Comparison of ENCODE assay signal across 8 cellular contexts in the genomic region with DNA sequence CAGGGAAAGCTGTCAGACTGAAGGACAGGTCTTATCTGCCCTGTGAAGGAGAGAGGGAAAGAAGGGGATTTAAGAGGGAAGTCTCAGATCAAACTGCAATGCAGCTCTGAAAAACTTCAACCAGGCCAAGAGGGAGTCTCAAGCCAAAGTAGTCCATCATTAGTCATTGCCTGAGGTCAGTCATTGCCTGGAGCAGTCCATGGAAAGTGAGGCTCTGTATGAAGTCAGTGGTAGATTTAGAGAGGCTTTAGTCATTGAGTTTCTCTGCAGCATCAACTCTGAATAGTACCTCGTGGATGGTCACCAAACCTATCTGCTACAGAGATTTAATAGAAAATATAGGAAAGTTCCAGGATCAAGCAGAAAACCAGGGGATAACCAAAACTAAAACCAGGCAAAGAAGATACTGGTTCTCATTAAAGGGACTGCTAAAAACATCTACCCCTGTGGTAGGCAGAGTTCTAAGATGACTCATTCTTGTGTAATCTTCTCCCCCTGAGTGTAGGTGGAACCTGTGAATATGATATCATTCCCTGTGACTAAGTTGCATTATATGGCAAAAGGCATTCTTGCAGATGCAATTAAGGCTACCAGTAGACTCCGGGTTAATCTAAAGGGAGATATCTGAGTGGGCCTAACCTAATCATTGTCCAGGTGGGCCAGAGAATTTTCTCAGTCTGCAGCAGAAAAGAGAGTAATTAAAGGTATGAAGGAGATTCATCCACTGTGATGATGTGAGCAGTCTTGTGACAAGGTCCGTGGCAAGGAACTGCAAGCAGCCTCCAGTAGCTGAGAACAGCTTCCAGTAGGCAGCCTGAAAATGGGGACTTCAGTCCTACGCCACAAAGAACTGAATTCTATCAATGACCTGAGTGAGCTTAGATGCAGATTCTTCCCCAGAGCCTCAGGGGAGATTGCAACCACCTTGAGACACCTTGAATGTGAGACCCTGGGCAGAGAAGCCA.
DNase-seq lines count a peak whose midpoint lies in the region; ATAC-seq, FAIRE-seq and TF ChIP-seq lines count a peak whose summit lies in the region.

No MANE protein-coding gene starts in this region.

- TF ChIP-seq POLR2A in heart left ventricle (IDR thresholded peaks at IDR 0.05) (no peak), uterus (IDR thresholded peaks at IDR 0.05) (no peak)

- ATAC-seq in heart left ventricle (peak; percentile 15 to 89 (median 74)), HG03439 (IDR thresholded peaks at IDR 0.05; ENCODE audit: unreplicated experiment) (peak; percentile 71)

- no peak for TF ChIP-seq CTCF in heart left ventricle (IDR thresholded peaks at IDR 0.05)
- no peak for TF ChIP-seq CTCF in left ventricle myocardium inferior (IDR thresholded peaks at IDR 0.05; ENCODE audit: borderline replicate concordance)
- no peak for TF ChIP-seq CTCF in uterus (IDR thresholded peaks at IDR 0.05)

- H3K4me3 ChIP-seq in heart left ventricle (no peak overlapping the region), left ventricle myocardium inferior (no peak overlapping the region), uterus (no peak overlapping the region)

- peaks cover 0 to 17% (median 0%) of the 10 kb centered on the region in 12 donors for H3K4me1 ChIP-seq in heart left ventricle
- peaks cover 12% of the 10 kb centered on the region for H3K4me1 ChIP-seq in left ventricle myocardium inferior
- no peaks in the 10 kb centered on the region for H3K4me1 ChIP-seq in uterus

- H3K9me3 ChIP-seq in heart left ventricle (no peaks in the 10 kb centered on the region), left ventricle myocardium inferior (replicated peaks) (no peaks in the 10 kb centered on the region), uterus (no peaks in the 10 kb centered on the region)

- H3K27ac ChIP-seq in heart left ventricle (peak overlapping the region in 3 of 12 donors; percentile 1 to 67 (median 32)), left ventricle myocardium inferior (replicated peaks) (no peak overlapping the region), caudate nucleus (ENCODE audit: low read depth, low read length) (peak overlapping the region; percentile 85), uterus (peak overlapping the region; percentile 12 to 64)

- H3K27me3 ChIP-seq in heart left ventricle (no peaks in the 10 kb centered on the region), left ventricle myocardium inferior (ENCODE audit: low read depth) (no peaks in the 10 kb centered on the region), uterus (no peaks in the 10 kb centered on the region)

- DNase-seq in heart left ventricle (no peak), left ventricle myocardium inferior (no peak), caudate nucleus (lab: John Stamatoyannopoulos, UW) (peak in 19 of 61 donors; percentile 1 to 60 (median 21)), uterus (peak in 1 of 2 donors; percentile 29), HT-29 (ENCODE audit: low spot score) (no peak), frontal cortex (ENCODE audit: low spot score in 2 of 2) (no peak)
- no peak for DNase-seq in activated effector memory CD4-positive, alpha-beta T cell treated with anti-CD3 and anti-CD28 coated beads, Interleukin-2, amount 50 U/mL, for 16 hours

- no peaks in the 10 kb centered on the region for H3K36me3 ChIP-seq in heart left ventricle
- H3K36me3 ChIP-seq in left ventricle myocardium inferior: no peaks in the 10 kb centered on the region
- no peaks in the 10 kb centered on the region for H3K36me3 ChIP-seq in uterus

- intact Hi-C loops in heart left ventricle (cut with DNase I) (no loop called here), left ventricle myocardium inferior (cut with micrococcal nuclease) (no loop called here), uterus (cut with DNase I; ENCODE audit: low total_unique reads) (no loop called here)

- WGBS in heart left ventricle, 4 donors: 77 to 84% (median 81%) methylated on average over 4 of the region's 4 CpGs

- no peak for FAIRE-seq in frontal cortex (lab: Jason Lieb, UNC)
